Comparison of ENCODE assay signal across 21 cellular contexts in genomic region chr17:30300803-30301202, GRCh38. TPM values are rescaled to one million over a fixed set of nuclear protein-coding genes. Genes with fewer than 3 reads are reported as not detected.
"Had no signal": no experiment of that assay in that cellular context is flagged by ENCODE, and none has a peak within 500 bp of the region (broad histone marks: within the 10 kb centered on the region; RNA-seq: fewer than 3 reads in every experiment).

No MANE protein-coding gene starts in this region.

- ATAC-seq: activated CD8-positive, alpha-beta T cell treated with anti-CD3 and anti-CD28 coated beads for 36 hours; gastrocnemius medialis; heart left ventricle; psoas muscle; sciatic nerve; stimulated activated naive CD8-positive, alpha-beta T cell treated with anti-CD3 and anti-CD28 coated beads, Interleukin-15, amount 100 ng/mL, for 72 hours had no signal

- DNase-seq: activated CD4-positive, alpha-beta T cell treated with anti-CD3 and anti-CD28 coated beads for 4 hours; activated CD8-positive, alpha-beta T cell treated with anti-CD3 and anti-CD28 coated beads for 36 hours; activated effector memory CD4-positive, alpha-beta T cell treated with anti-CD3 and anti-CD28 coated beads, Interleukin-2, amount 50 U/mL, for 16 hours; activated T-cell treated with anti-CD3 and anti-CD28 coated beads, Interleukin-2, amount 50 U/mL, for 48 hours; adrenal gland; dorsolateral prefrontal cortex; endodermal cell; gastrocnemius medialis; heart left ventricle; immature natural killer cell; psoas muscle; stimulated activated naive CD8-positive, alpha-beta T cell treated with anti-CD3 and anti-CD28 coated beads, Interleukin-15, amount 100 ng/mL, for 72 hours; upper lobe of left lung had no signal

- H3K4me1 Mint-ChIP-seq: endodermal cell, immature natural killer cell had no signal

- H3K27me3 Mint-ChIP-seq: activated CD8-positive, alpha-beta T cell treated with anti-CD3 and anti-CD28 coated beads for 36 hours; activated naive CD4-positive, alpha-beta T cell treated with anti-CD3 and anti-CD28 coated beads, Interleukin-2, amount 50 U/mL, for 24 hours; stimulated activated naive CD8-positive, alpha-beta T cell treated with anti-CD3 and anti-CD28 coated beads, Interleukin-15, amount 100 ng/mL, for 72 hours had no signal

- H3K4me1 ChIP-seq: adrenal gland, gastrocnemius medialis, heart left ventricle, psoas muscle, upper lobe of left lung had no signal

- H3K27ac Mint-ChIP-seq: activated CD8-positive, alpha-beta T cell treated with anti-CD3 and anti-CD28 coated beads for 36 hours; activated naive CD4-positive, alpha-beta T cell treated with anti-CD3 and anti-CD28 coated beads, Interleukin-2, amount 50 U/mL, for 24 hours; endodermal cell; stimulated activated naive CD8-positive, alpha-beta T cell treated with anti-CD3 and anti-CD28 coated beads, Interleukin-15, amount 100 ng/mL, for 72 hours had no signal

- H3K9me3 ChIP-seq: adrenal gland, gastrocnemius medialis, psoas muscle, upper lobe of left lung had no signal

- H3K9me3 Mint-ChIP-seq: activated naive CD4-positive, alpha-beta T cell treated with anti-CD3 and anti-CD28 coated beads, Interleukin-2, amount 50 U/mL, for 24 hours; immature natural killer cell had no signal

- H3K27me3 ChIP-seq: adrenal gland, dorsolateral prefrontal cortex, gastrocnemius medialis, heart left ventricle, upper lobe of left lung had no signal

- H3K36me3 ChIP-seq: adrenal gland, gastrocnemius medialis, heart left ventricle, upper lobe of left lung had no signal

- H3K27ac ChIP-seq: adrenal gland, dorsolateral prefrontal cortex, gastrocnemius medialis, heart left ventricle, psoas muscle, upper lobe of left lung had no signal

- H3K4me3 Mint-ChIP-seq: activated CD8-positive, alpha-beta T cell treated with anti-CD3 and anti-CD28 coated beads for 36 hours; activated naive CD4-positive, alpha-beta T cell treated with anti-CD3 and anti-CD28 coated beads, Interleukin-2, amount 50 U/mL, for 24 hours; endodermal cell; immature natural killer cell; stimulated activated naive CD8-positive, alpha-beta T cell treated with anti-CD3 and anti-CD28 coated beads, Interleukin-15, amount 100 ng/mL, for 72 hours had no signal

- H3K4me3 ChIP-seq: adrenal gland, dorsolateral prefrontal cortex, gastrocnemius medialis, heart left ventricle, psoas muscle, upper lobe of left lung had no signal

- H3K36me3 Mint-ChIP-seq: activated naive CD4-positive, alpha-beta T cell treated with anti-CD3 and anti-CD28 coated beads, Interleukin-2, amount 50 U/mL, for 24 hours; immature natural killer cell had no signal

RNA-seq across cellular contexts. Expression of gene TMIGD1, which starts 33.1 kb away (rescaled TPM):
- total RNA-seq: activated CD8-positive, alpha-beta T cell treated with anti-CD3 and anti-CD28 coated beads for 36 hours; adrenal gland; endodermal cell; epithelial cell of proximal tubule; heart left ventricle; liver; mesenteric fat pad; osteocyte; psoas muscle; sciatic nerve; temporal lobe; upper lobe of left lung had no signal
- polyA plus RNA-seq: adrenal gland, heart left ventricle, immature natural killer cell, liver, neural cell, psoas muscle had no signal
